Comparison of ENCODE assay signal across 8 cellular contexts in the genomic region with DNA sequence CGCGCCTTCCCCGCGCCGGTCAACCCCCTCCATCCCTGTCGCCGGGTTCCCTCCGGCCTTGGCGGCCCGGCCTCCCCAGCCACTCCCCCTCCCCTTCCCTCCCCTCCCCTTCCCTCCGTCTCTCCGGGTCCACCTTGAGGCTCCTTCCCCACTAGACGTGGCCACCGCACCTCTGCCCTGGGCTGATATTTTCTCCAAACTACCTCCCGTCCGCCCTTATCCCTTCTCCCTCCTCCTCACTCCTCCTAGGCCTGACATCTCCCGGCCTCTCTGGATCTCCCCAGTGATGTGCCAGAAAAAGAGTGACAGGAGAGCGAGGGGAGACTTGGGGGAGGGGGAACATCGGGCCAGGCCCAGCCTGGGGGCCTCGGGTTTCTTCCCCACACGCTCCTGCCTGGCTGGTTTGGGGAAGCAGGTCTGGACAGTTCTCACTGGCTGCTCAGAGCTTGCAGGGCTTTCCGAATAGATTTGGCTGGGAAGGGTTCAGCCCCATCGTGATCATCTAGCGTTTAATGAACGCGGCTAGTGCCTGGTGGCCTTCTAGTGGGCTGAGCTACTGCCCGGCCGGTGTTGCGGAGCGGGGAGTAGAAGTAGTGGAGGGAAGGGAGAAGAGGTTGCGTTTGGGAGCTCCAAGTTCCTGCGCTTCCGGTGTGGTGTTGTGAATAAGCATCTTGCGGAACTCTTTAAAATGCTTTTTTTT. TPM values are rescaled to one million over a fixed set of nuclear protein-coding genes. Genes with fewer than 3 reads are reported as not detected.
DNase-seq lines count a peak whose midpoint lies in the region; ATAC-seq and TF ChIP-seq lines count a peak whose summit lies in the region.

No MANE protein-coding gene starts in this region.

- peak; percentile 40 to 48 for ATAC-seq in left cardiac atrium

- H3K9me3 ChIP-seq in Caco-2, result no peaks in the 10 kb centered on the region

- H3K27me3 Mint-ChIP-seq in Caco-2 (ENCODE audit: insufficient read depth, unreplicated experiment), result peaks cover 12% of the 10 kb centered on the region
- H3K27me3 Mint-ChIP-seq in activated T-helper 1 cell treated with anti-CD3 and anti-CD28 coated beads, Interleukin-12 subunit alpha, Interleukin-12 subunit beta, Interleukin-2, Interleukin-4 antibody, amounts not matched to agents 30 ng/mL and 10 ng/mL and 1 ng/mL, durations not matched to agents 14 hours and 24 hours and 36 hours (ENCODE audit: insufficient read depth), result peaks cover 47% of the 10 kb centered on the region

- CTCF ChIA-PET in Caco-2 (lab: Charles Lee), result interaction anchor here (0.6 to 1.0 kb wide), 3 partner anchors 36 to 299 kb away, joined by 3 read pairs; no protein-coding TSS in a partner anchor

- intact Hi-C loops in Caco-2 (cut with micrococcal nuclease; ENCODE audit: unreplicated experiment) (loop anchor here (2.0 kb wide), 1 partner anchor 40 kb away; no protein-coding TSS in a partner anchor), left cardiac atrium (cut with DNase I) (no loop called here)
- intact Hi-C loops in activated T-helper 1 cell treated with anti-CD3 and anti-CD28 coated beads, Interleukin-12 subunit alpha, Interleukin-12 subunit beta, Interleukin-2, Interleukin-4 antibody, amounts not matched to agents 30 ng/mL and 10 ng/mL and 1 ng/mL, durations not matched to agents 14 hours and 24 hours and 36 hours (cut with micrococcal nuclease), result loop anchor here (1.0 to 2.0 kb wide), 6 partner anchors 46 to 294 kb away; a partner anchor contains a TSS

- H3K9ac ChIP-seq in rectal smooth muscle tissue (ENCODE audit: low read length), result no peak overlapping the region

- peak overlapping the region; percentile 68 for H3K27ac Mint-ChIP-seq in Caco-2 (ENCODE audit: unreplicated experiment)
- peak overlapping the region; percentile 71 for H3K27ac Mint-ChIP-seq in activated T-helper 1 cell treated with anti-CD3 and anti-CD28 coated beads, Interleukin-12 subunit alpha, Interleukin-12 subunit beta, Interleukin-2, Interleukin-4 antibody, amounts not matched to agents 30 ng/mL and 10 ng/mL and 1 ng/mL, durations not matched to agents 14 hours and 24 hours and 36 hours

- H3K36me3 ChIP-seq in Caco-2 (ENCODE audit: control insufficient read depth, insufficient read depth, low read length) (no peaks in the 10 kb centered on the region), rectal smooth muscle tissue (ENCODE audit: control insufficient read depth, insufficient read depth, low read length) (no peaks in the 10 kb centered on the region)

- in situ Hi-C loops in ACHN (cut with HindIII; ENCODE audit: low pct_ligation_motif_present, low pct_unique_long_range_greater_than_20kb, low sequenced_read_pairs), result no loop called here

- no peaks in the 10 kb centered on the region for H3K9me3 Mint-ChIP-seq in Caco-2 (ENCODE audit: unreplicated experiment)
- no peaks in the 10 kb centered on the region for H3K9me3 Mint-ChIP-seq in activated T-helper 1 cell treated with anti-CD3 and anti-CD28 coated beads, Interleukin-12 subunit alpha, Interleukin-12 subunit beta, Interleukin-2, Interleukin-4 antibody, amounts not matched to agents 30 ng/mL and 10 ng/mL and 1 ng/mL, durations not matched to agents 14 hours and 24 hours and 36 hours

- peak overlapping the region; percentile 94 for H3K4me3 ChIP-seq in Caco-2 (ENCODE audit: low read depth, low read length)
- H3K4me3 ChIP-seq in rectal smooth muscle tissue (ENCODE audit: low read length), result peak overlapping the region; percentile 93

- H3K27me3 ChIP-seq in Caco-2 (replicated peaks; ENCODE audit: control insufficient read depth, insufficient read depth, low read length) (peaks cover 1% of the 10 kb centered on the region; the same call in 1 of the 2 replicates), rectal smooth muscle tissue (ENCODE audit: control insufficient read depth, insufficient read depth, low read length) (no peaks in the 10 kb centered on the region)

- H3K4me1 Mint-ChIP-seq in Caco-2 (ENCODE audit: low read depth, unreplicated experiment), result peaks cover 13% of the 10 kb centered on the region
- peaks cover 17% of the 10 kb centered on the region for H3K4me1 Mint-ChIP-seq in activated T-helper 1 cell treated with anti-CD3 and anti-CD28 coated beads, Interleukin-12 subunit alpha, Interleukin-12 subunit beta, Interleukin-2, Interleukin-4 antibody, amounts not matched to agents 30 ng/mL and 10 ng/mL and 1 ng/mL, durations not matched to agents 14 hours and 24 hours and 36 hours (ENCODE audit: low read depth)

- H3K36me3 Mint-ChIP-seq in Caco-2 (ENCODE audit: insufficient read depth, unreplicated experiment), result no peaks in the 10 kb centered on the region
- H3K36me3 Mint-ChIP-seq in activated T-helper 1 cell treated with anti-CD3 and anti-CD28 coated beads, Interleukin-12 subunit alpha, Interleukin-12 subunit beta, Interleukin-2, Interleukin-4 antibody, amounts not matched to agents 30 ng/mL and 10 ng/mL and 1 ng/mL, durations not matched to agents 14 hours and 24 hours and 36 hours (ENCODE audit: low read depth), result no peaks in the 10 kb centered on the region

- TF ChIP-seq CTCF in Caco-2 (IDR thresholded peaks at IDR 0.05; ENCODE audit: insufficient read depth in 1 of 2, low read depth in 1 of 2, low read length in 1 of 2, severe bottlenecking in 1 of 2, unreplicated experiment in 1 of 2), result no peak

- BruUV-seq in Caco-2 (replicated peaks; lab: Mats Ljungman, UMichigan), result no TSS peak

- peak overlapping the region; percentile 56 for H3K27ac ChIP-seq in rectal smooth muscle tissue (ENCODE audit: low read depth, low read length)

- DNase-seq in Caco-2 (peak in 1 of 2 experiments; percentile 21), HT-29 (ENCODE audit: low spot score) (peak; percentile 21), left cardiac atrium (no peak), inferior parietal cortex (ENCODE audit: extremely low spot score) (no peak), NCI-H2107 (lab: John Stamatoyannopoulos, UW) (no peak), ACHN (no peak)
- no peak for DNase-seq in activated T-helper 1 cell treated with anti-CD3 and anti-CD28 coated beads, Interleukin-12 subunit alpha, Interleukin-12 subunit beta, Interleukin-2, Interleukin-4 antibody, amounts not matched to agents 30 ng/mL and 10 ng/mL and 1 ng/mL, durations not matched to agents 14 hours and 24 hours and 36 hours (ENCODE audit: low spot score)

- POLR2A ChIA-PET in Caco-2 (lab: Charles Lee), result interaction anchor here (0.7 kb wide), 1 partner anchor 39 kb away, joined by 5 read pairs; no protein-coding TSS in a partner anchor

- H3K4me3 Mint-ChIP-seq in Caco-2 (ENCODE audit: unreplicated experiment), result peak overlapping the region; percentile 63
- peak overlapping the region; percentile 84 for H3K4me3 Mint-ChIP-seq in activated T-helper 1 cell treated with anti-CD3 and anti-CD28 coated beads, Interleukin-12 subunit alpha, Interleukin-12 subunit beta, Interleukin-2, Interleukin-4 antibody, amounts not matched to agents 30 ng/mL and 10 ng/mL and 1 ng/mL, durations not matched to agents 14 hours and 24 hours and 36 hours

- H3K4me1 ChIP-seq in Caco-2 (0 out of 2 replicates have a peak, but pooled peaks cover 3% of the 10 kb centered on the region), rectal smooth muscle tissue (ENCODE audit: control insufficient read depth, insufficient read depth, low read length) (peaks cover 8% of the 10 kb centered on the region)

RNA-seq across cellular contexts. Expression of a gene that starts 0.6 kb away (rescaled TPM):
- total RNA-seq in Caco-2 (2022) (4.9 and 5.7 TPM in 2 replicates), left cardiac atrium (10 to 100 TPM; 35.3 to 43.1 TPM)
- total RNA-seq in HT-29 (2014; rRNA removed; shearing (Covaris generic)), result 6.9 and 7.4 TPM in 2 replicates
- 3.1 and 3.7 TPM in 2 replicates for total RNA-seq in activated T-helper 1 cell treated with anti-CD3 and anti-CD28 coated beads, Interleukin-12 subunit alpha, Interleukin-12 subunit beta, Interleukin-2, Interleukin-4 antibody, amounts not matched to agents 30 ng/mL and 10 ng/mL and 1 ng/mL, durations not matched to agents 14 hours and 24 hours and 36 hours

Comparison
In these comparisons a context has a peak if more than half of its experiments do, and no peak if none do; other contexts are left out.
1. intact Hi-C loops: an anchor here in Caco-2 (2.0 kb wide) and activated T-helper 1 cell treated with anti-CD3 and anti-CD28 coated beads, Interleukin-12 subunit alpha, Interleukin-12 subunit beta, Interleukin-2, Interleukin-4 antibody, amounts not matched to agents 30 ng/mL and 10 ng/mL and 1 ng/mL, durations not matched to agents 14 hours and 24 hours and 36 hours (1.0 to 2.0 kb wide); none called in left cardiac atrium.